ENCODE assay signal across 9 cellular contexts in genomic region chr17:29621751-29622194, GRCh38. TPM values are rescaled to one million over a fixed set of nuclear protein-coding genes. Genes with fewer than 3 reads are reported as not detected.
DNase-seq lines count a peak whose midpoint lies in the region; FAIRE-seq and TF ChIP-seq lines count a peak whose summit lies in the region.
"Had no signal": no experiment of that assay in that cellular context is flagged by ENCODE, and none has a peak within 500 bp of the region (broad histone marks: within the 10 kb centered on the region; RNA-seq: fewer than 3 reads in every experiment).

No MANE protein-coding gene starts in this region.

- no peaks in the 10 kb centered on the region for H3K36me3 ChIP-seq in tibial artery

- TF ChIP-seq CTCF in tibial artery (IDR thresholded peaks at IDR 0.05) = no peak

- H3K27ac ChIP-seq in layer of hippocampus (ENCODE audit: low read depth, low read length) = peak overlapping the region; percentile 24
- peak overlapping the region; percentile 82 for H3K27ac ChIP-seq in tibial artery

- DNase-seq in activated T-cell treated with anti-CD3 and anti-CD28 coated beads, Interleukin-2, amount 50 U/mL, for 24 hours = no peak
- DNase-seq in activated T-cell treated with anti-CD3 and anti-CD28 coated beads, Interleukin-2, amount 50 U/mL, for 48 hours = no peak
- no peak for DNase-seq in activated naive CD8-positive, alpha-beta T cell treated with anti-CD3 and anti-CD28 coated beads for 36 hours
- DNase-seq in tibial artery (peak in 1 of 2 donors; percentile 74), DMS 273 treated with DMSO at 0.1 percent for 48 hours (lab: John Stamatoyannopoulos, UW) (no peak), GM19239 (ENCODE audit: insufficient read length, low spot score) (no peak), NCI-H2107 treated with DMSO at 0.1 percent for 48 hours (lab: John Stamatoyannopoulos, UW; ENCODE audit: unreplicated experiment) (no peak)
- DNase-seq: SHP77 treated with DMSO at 0.1 percent for 48 hours had no signal

- intact Hi-C loops in tibial artery (cut with DNase I; ENCODE audit: low total_unique reads) = no loop called here

- H3K27ac Mint-ChIP-seq in activated T-cell treated with anti-CD3 and anti-CD28 coated beads, Interleukin-2, amount 50 U/mL, for 24 hours = peak overlapping the region; percentile 12
- H3K27ac Mint-ChIP-seq in activated naive CD8-positive, alpha-beta T cell treated with anti-CD3 and anti-CD28 coated beads for 36 hours = no peak overlapping the region

- no peaks in the 10 kb centered on the region for H3K9me3 ChIP-seq in tibial artery

- H3K4me1 ChIP-seq in tibial artery = peaks cover 0 to 68% (median 46%) of the 10 kb centered on the region in 4 donors

- H3K9me3 Mint-ChIP-seq in activated T-cell treated with anti-CD3 and anti-CD28 coated beads, Interleukin-2, amount 50 U/mL, for 24 hours = no peaks in the 10 kb centered on the region
- no peaks in the 10 kb centered on the region for H3K9me3 Mint-ChIP-seq in activated naive CD8-positive, alpha-beta T cell treated with anti-CD3 and anti-CD28 coated beads for 36 hours

- H3K4me1 Mint-ChIP-seq in activated T-cell treated with anti-CD3 and anti-CD28 coated beads, Interleukin-2, amount 50 U/mL, for 24 hours (ENCODE audit: low read depth) = peaks cover 60% of the 10 kb centered on the region
- H3K4me1 Mint-ChIP-seq in activated naive CD8-positive, alpha-beta T cell treated with anti-CD3 and anti-CD28 coated beads for 36 hours = peaks cover 55% of the 10 kb centered on the region

- peak overlapping the region; percentile 67 to 86 for H3K4me3 ChIP-seq in tibial artery

- H3K27me3 ChIP-seq in layer of hippocampus (ENCODE audit: control insufficient read depth, insufficient read depth, low read length) = no peaks in the 10 kb centered on the region
- H3K27me3 ChIP-seq in tibial artery = peaks cover 0 to 6% of the 10 kb centered on the region in 2 donors

- H3K36me3 Mint-ChIP-seq in activated T-cell treated with anti-CD3 and anti-CD28 coated beads, Interleukin-2, amount 50 U/mL, for 24 hours (ENCODE audit: low read depth) = peaks cover 12% of the 10 kb centered on the region
- H3K36me3 Mint-ChIP-seq in activated naive CD8-positive, alpha-beta T cell treated with anti-CD3 and anti-CD28 coated beads for 36 hours = peaks cover 9% of the 10 kb centered on the region

- H3K4me3 Mint-ChIP-seq in activated T-cell treated with anti-CD3 and anti-CD28 coated beads, Interleukin-2, amount 50 U/mL, for 24 hours = peak overlapping the region; percentile 82
- peak overlapping the region; percentile 75 for H3K4me3 Mint-ChIP-seq in activated naive CD8-positive, alpha-beta T cell treated with anti-CD3 and anti-CD28 coated beads for 36 hours

- no peak for FAIRE-seq in GM19239 (lab: Jason Lieb, UNC)

- peaks cover 4% of the 10 kb centered on the region for H3K27me3 Mint-ChIP-seq in activated T-cell treated with anti-CD3 and anti-CD28 coated beads, Interleukin-2, amount 50 U/mL, for 24 hours
- H3K27me3 Mint-ChIP-seq in activated naive CD8-positive, alpha-beta T cell treated with anti-CD3 and anti-CD28 coated beads for 36 hours = no peaks in the 10 kb centered on the region

RNA-seq across cellular contexts. Expression of gene CORO6, which starts 0.9 kb away (rescaled TPM):
- total RNA-seq in activated naive CD8-positive, alpha-beta T cell treated with anti-CD3 and anti-CD28 coated beads for 36 hours = 1 to 10 TPM; 8.9 to 9.4 TPM

RNA-seq across cellular contexts. Expression of gene ANKRD13B, which starts 28.8 kb away (rescaled TPM):
- total RNA-seq in activated naive CD8-positive, alpha-beta T cell treated with anti-CD3 and anti-CD28 coated beads for 36 hours = 10 to 100 TPM; 17.9 to 20.8 TPM

RNA-seq across cellular contexts. Expression of gene GIT1, which starts 32.3 kb away (rescaled TPM):
- 10 to 100 TPM; 63.5 to 63.7 TPM for total RNA-seq in activated naive CD8-positive, alpha-beta T cell treated with anti-CD3 and anti-CD28 coated beads for 36 hours

RNA-seq across cellular contexts. Expression of gene TP53I13, which starts 53.3 kb away (rescaled TPM):
- 10 to 100 TPM; 31.2 to 35.3 TPM for total RNA-seq in activated naive CD8-positive, alpha-beta T cell treated with anti-CD3 and anti-CD28 coated beads for 36 hours

RNA-seq across cellular contexts. Expression of gene ABHD15, which starts 54.9 kb away (rescaled TPM):
- 1 to 10 TPM; 8.6 to 8.8 TPM for total RNA-seq in activated naive CD8-positive, alpha-beta T cell treated with anti-CD3 and anti-CD28 coated beads for 36 hours
